1 cellular context compared by ENCODE assay signal in the genomic region with DNA sequence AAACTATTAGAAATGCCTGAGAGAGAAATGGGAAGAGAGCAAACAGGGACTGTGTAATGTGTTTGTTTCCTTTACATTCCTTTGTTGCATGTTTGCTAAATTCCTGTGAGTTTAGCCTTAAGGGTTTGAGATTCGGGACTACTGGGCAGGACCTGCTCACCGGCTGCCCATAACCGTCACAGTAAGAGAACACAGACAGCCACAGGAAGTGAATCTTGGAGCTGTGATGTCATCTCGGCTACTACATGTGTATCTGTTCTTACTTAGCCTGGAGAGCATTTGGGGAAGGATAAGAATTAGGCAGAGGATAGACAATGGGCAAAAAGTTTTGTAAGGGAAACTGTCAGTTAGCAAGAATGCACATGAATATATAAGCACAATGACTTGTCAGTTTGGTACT.
TF ChIP-seq lines count a peak whose summit lies in the region.

No MANE protein-coding gene starts in this region.

TF ChIP-seq in HepG2, 621 proteins besides CTCF, POLR2A, EP300 and RAD21 (continued from another document):
- no peak for TF ChIP-seq ZNF33A (CRISPR knock-in tag; IDR thresholded peaks at IDR 0.05; ENCODE audit: borderline replicate concordance)
- TF ChIP-seq TOPORS (CRISPR knock-in tag; IDR thresholded peaks at IDR 0.05), result no peak
- no peak for TF ChIP-seq GATAD2A (CRISPR knock-in tag; IDR thresholded peaks at IDR 0.05)
- TF ChIP-seq, protein P1, sequence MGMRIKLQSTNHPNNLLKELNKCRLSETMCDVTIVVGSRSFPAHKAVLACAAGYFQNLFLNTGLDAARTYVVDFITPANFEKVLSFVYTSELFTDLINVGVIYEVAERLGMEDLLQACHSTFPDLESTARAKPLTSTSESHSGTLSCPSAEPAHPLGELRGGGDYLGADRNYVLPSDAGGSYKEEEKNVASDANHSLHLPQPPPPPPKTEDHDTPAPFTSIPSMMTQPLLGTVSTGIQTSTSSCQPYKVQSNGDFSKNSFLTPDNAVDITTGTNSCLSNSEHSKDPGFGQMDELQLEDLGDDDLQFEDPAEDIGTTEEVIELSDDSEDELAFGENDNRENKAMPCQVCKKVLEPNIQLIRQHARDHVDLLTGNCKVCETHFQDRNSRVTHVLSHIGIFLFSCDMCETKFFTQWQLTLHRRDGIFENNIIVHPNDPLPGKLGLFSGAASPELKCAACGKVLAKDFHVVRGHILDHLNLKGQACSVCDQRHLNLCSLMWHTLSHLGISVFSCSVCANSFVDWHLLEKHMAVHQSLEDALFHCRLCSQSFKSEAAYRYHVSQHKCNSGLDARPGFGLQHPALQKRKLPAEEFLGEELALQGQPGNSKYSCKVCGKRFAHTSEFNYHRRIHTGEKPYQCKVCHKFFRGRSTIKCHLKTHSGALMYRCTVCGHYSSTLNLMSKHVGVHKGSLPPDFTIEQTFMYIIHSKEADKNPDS (CRISPR knock-in tag; IDR thresholded peaks at IDR 0.05), result no peak
- no peak for TF ChIP-seq MBD4 (IDR thresholded peaks at IDR 0.05; ENCODE audit: borderline replicate concordance, low read length)
- TF ChIP-seq FOXJ3 (CRISPR knock-in tag; IDR thresholded peaks at IDR 0.05; ENCODE audit: borderline replicate concordance), result no peak
TF ChIP-seq in HepG2: peak in this region for 0.
